Comparison of ENCODE assay signal across 2 cellular contexts in genomic region chr12:69298133-69298532, GRCh38.
TF ChIP-seq lines count a peak whose summit lies in the region.

No MANE protein-coding gene starts in this region.

TF ChIP-seq in HEK293, 187 proteins besides CTCF, POLR2A, EP300 and RAD21 (continued from another document):
- TF ChIP-seq YY2 (tag by site-specific recombination; IDR thresholded peaks at IDR 0.05) (no peak), ZNF704 (tag by site-specific recombination; IDR thresholded peaks at IDR 0.05) (no peak), TCF7L2 (IDR thresholded peaks at IDR 0.05; ENCODE audit: borderline replicate concordance, low read depth, low read length) (no peak), ZNF585B (tag by site-specific recombination; IDR thresholded peaks at IDR 0.05) (peak; percentile 97)

TF ChIP-seq in K562, 482 proteins besides CTCF, POLR2A, EP300 and RAD21:
- TF ChIP-seq ZFP36 (IDR thresholded peaks at IDR 0.05; ENCODE audit: low read depth, low read length, partially characterized antibody) (peak; percentile 38), PURB (CRISPR knock-in tag; IDR thresholded peaks at IDR 0.05; ENCODE audit: low read depth) (no peak)
